In the genomic region with DNA sequence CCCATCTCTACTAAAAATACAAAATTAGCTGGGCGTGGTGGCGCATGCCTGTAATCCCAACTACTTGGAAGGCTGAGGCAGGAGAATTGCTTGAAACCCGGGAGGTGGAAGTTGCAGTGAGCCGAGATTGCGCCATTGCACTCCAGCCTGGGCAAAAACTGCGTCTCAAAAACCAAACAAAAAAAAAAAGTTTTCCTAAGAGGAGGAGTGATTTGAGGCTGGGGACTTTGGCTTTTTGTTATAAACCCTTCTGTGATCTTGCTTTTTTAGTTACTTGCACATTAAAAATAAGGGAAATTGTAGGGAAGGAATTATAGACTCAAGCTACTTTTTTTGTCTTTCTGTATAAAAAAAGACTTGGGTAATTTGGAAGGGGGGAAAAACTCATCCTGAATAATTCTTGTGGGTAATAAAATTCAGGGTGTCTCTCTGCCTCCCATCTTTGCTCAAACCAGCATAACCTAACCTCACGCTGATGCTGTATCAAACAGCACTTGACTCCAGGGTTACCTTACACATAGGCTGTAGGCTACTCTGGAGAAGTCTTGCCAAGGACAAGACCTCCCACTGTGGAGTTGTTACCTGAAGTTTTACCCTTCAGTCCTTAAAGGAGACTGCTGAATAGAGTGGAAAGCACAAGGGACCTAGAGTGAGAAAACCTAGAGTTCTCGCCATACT, we compare ENCODE assay signal across 1 cellular context.
A peak's percentile ranks its signal among the peaks of the same experiment; 100 is the strongest.
TF ChIP-seq lines count a peak whose summit lies in the region.

No MANE protein-coding gene starts in this region.

TF ChIP-seq in HepG2, 621 proteins besides CTCF, POLR2A, EP300 and RAD21:
- TF ChIP-seq MEF2D (CRISPR knock-in tag; IDR thresholded peaks at IDR 0.05) = peak; percentile 32; the same call in 1 of the 2 replicates
- no peak for TF ChIP-seq MAZ (IDR thresholded peaks at IDR 0.05; ENCODE audit: borderline replicate concordance, low read depth, low read length)
- TF ChIP-seq MAZ (CRISPR knock-in tag; IDR thresholded peaks at IDR 0.05; ENCODE audit: low read depth) = peak; percentile 40; the same call in 1 of the 2 replicates
- 0 out of 2 replicates have a peak, but pooled peaks have one; percentile 15 for TF ChIP-seq GTF3A (CRISPR knock-in tag; conservative IDR thresholded peaks at IDR 0.05)
- TF ChIP-seq THYN1 (CRISPR knock-in tag; IDR thresholded peaks at IDR 0.05; ENCODE audit: borderline replicate concordance, low read depth) = peak; percentile 32; the same call in 1 of the 2 replicates
- TF ChIP-seq ZSCAN25 (CRISPR knock-in tag; IDR thresholded peaks at IDR 0.05) = peak; percentile 11; the same call in 1 of the 2 replicates
- TF ChIP-seq ZNF496 (CRISPR knock-in tag; IDR thresholded peaks at IDR 0.05; ENCODE audit: insufficient replicate concordance) = no peak
- TF ChIP-seq TOE1 (CRISPR knock-in tag; IDR thresholded peaks at IDR 0.05) = no peak; the same call in 1 of the 2 replicates
- no peak for TF ChIP-seq CBX2 (IDR thresholded peaks at IDR 0.05; ENCODE audit: low read depth, low read length)
- peak; percentile 69; the same call in 1 of the 2 replicates for TF ChIP-seq CBX2 (CRISPR knock-in tag; IDR thresholded peaks at IDR 0.05; ENCODE audit: low read depth)
- TF ChIP-seq SMYD3 (CRISPR knock-in tag; IDR thresholded peaks at IDR 0.05) = 0 out of 2 replicates have a peak, but pooled peaks have one; percentile 54
- TF ChIP-seq CREM (IDR thresholded peaks at IDR 0.05) = 0 out of 2 replicates have a peak, but pooled peaks have one; percentile 15
- no peak for TF ChIP-seq CREM (CRISPR knock-in tag; IDR thresholded peaks at IDR 0.05)
- 0 out of 2 replicates have a peak, but pooled peaks have one; percentile 6 for TF ChIP-seq FOSL2 (CRISPR knock-in tag; IDR thresholded peaks at IDR 0.05)
- TF ChIP-seq MZF1 (CRISPR knock-in tag; IDR thresholded peaks at IDR 0.05; ENCODE audit: borderline replicate concordance) = no peak
- TF ChIP-seq YEATS4 (CRISPR knock-in tag; IDR thresholded peaks at IDR 0.05; ENCODE audit: borderline replicate concordance) = peak; percentile 33; the same call in 1 of the 2 replicates
- no peak for TF ChIP-seq TCF12 (IDR thresholded peaks at IDR 0.05)
- 0 out of 2 replicates have a peak, but pooled peaks have one; percentile 32 for TF ChIP-seq TCF12 (CRISPR knock-in tag; IDR thresholded peaks at IDR 0.05)
- TF ChIP-seq, protein P1, sequence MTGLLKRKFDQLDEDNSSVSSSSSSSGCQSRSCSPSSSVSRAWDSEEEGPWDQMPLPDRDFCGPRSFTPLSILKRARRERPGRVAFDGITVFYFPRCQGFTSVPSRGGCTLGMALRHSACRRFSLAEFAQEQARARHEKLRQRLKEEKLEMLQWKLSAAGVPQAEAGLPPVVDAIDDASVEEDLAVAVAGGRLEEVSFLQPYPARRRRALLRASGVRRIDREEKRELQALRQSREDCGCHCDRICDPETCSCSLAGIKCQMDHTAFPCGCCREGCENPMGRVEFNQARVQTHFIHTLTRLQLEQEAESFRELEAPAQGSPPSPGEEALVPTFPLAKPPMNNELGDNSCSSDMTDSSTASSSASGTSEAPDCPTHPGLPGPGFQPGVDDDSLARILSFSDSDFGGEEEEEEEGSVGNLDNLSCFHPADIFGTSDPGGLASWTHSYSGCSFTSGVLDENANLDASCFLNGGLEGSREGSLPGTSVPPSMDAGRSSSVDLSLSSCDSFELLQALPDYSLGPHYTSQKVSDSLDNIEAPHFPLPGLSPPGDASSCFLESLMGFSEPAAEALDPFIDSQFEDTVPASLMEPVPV (CRISPR knock-in tag; IDR thresholded peaks at IDR 0.05) = peak; percentile 70; the same call in 1 of the 2 replicates
- TF ChIP-seq, protein P2, sequence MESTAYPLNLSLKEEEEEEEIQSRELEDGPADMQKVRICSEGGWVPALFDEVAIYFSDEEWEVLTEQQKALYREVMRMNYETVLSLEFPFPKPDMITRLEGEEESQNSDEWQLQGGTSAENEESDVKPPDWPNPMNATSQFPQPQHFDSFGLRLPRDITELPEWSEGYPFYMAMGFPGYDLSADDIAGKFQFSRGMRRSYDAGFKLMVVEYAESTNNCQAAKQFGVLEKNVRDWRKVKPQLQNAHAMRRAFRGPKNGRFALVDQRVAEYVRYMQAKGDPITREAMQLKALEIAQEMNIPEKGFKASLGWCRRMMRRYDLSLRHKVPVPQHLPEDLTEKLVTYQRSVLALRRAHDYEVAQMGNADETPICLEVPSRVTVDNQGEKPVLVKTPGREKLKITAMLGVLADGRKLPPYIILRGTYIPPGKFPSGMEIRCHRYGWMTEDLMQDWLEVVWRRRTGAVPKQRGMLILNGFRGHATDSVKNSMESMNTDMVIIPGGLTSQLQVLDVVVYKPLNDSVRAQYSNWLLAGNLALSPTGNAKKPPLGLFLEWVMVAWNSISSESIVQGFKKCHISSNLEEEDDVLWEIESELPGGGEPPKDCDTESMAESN (CRISPR knock-in tag; conservative IDR thresholded peaks at IDR 0.05) = 0 out of 2 replicates have a peak, but pooled peaks have one; percentile 37
- no peak for TF ChIP-seq LCORL (IDR thresholded peaks at IDR 0.05)
- TF ChIP-seq LCORL (CRISPR knock-in tag; IDR thresholded peaks at IDR 0.05) = no peak
- no peak for TF ChIP-seq ZNF296 (CRISPR knock-in tag; conservative IDR thresholded peaks at IDR 0.05)
- no peak for TF ChIP-seq MEIS1 (CRISPR knock-in tag; IDR thresholded peaks at IDR 0.05; ENCODE audit: borderline replicate concordance)
- TF ChIP-seq, protein P3, sequence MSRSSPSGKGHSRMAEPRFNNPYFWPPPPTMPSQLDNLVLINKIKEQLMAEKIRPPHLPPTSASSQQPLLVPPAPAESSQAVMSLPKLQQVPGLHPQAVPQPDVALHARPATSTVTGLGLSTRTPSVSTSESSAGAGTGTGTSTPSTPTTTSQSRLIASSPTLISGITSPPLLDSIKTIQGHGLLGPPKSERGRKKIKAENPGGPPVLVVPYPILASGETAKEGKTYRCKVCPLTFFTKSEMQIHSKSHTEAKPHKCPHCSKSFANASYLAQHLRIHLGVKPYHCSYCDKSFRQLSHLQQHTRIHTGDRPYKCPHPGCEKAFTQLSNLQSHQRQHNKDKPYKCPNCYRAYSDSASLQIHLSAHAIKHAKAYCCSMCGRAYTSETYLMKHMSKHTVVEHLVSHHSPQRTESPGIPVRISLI (CRISPR knock-in tag; IDR thresholded peaks at IDR 0.05; ENCODE audit: borderline replicate concordance) = peak; percentile 74; the same call in 1 of the 2 replicates
- 0 out of 2 replicates have a peak, but pooled peaks have one; percentile 26 for TF ChIP-seq CHCHD3 (CRISPR knock-in tag; IDR thresholded peaks at IDR 0.05)
- TF ChIP-seq TARDBP (CRISPR knock-in tag; IDR thresholded peaks at IDR 0.05) = 0 out of 2 replicates have a peak, but pooled peaks have one; percentile 22
- TF ChIP-seq HNF4A (CRISPR knock-in tag; IDR thresholded peaks at IDR 0.05) = 0 out of 2 replicates have a peak, but pooled peaks have one; percentile 14
- 0 out of 2 replicates have a peak, but pooled peaks have one; percentile 51 for TF ChIP-seq ELF4 (CRISPR knock-in tag; IDR thresholded peaks at IDR 0.05; ENCODE audit: borderline replicate concordance)
- TF ChIP-seq, protein P4, sequence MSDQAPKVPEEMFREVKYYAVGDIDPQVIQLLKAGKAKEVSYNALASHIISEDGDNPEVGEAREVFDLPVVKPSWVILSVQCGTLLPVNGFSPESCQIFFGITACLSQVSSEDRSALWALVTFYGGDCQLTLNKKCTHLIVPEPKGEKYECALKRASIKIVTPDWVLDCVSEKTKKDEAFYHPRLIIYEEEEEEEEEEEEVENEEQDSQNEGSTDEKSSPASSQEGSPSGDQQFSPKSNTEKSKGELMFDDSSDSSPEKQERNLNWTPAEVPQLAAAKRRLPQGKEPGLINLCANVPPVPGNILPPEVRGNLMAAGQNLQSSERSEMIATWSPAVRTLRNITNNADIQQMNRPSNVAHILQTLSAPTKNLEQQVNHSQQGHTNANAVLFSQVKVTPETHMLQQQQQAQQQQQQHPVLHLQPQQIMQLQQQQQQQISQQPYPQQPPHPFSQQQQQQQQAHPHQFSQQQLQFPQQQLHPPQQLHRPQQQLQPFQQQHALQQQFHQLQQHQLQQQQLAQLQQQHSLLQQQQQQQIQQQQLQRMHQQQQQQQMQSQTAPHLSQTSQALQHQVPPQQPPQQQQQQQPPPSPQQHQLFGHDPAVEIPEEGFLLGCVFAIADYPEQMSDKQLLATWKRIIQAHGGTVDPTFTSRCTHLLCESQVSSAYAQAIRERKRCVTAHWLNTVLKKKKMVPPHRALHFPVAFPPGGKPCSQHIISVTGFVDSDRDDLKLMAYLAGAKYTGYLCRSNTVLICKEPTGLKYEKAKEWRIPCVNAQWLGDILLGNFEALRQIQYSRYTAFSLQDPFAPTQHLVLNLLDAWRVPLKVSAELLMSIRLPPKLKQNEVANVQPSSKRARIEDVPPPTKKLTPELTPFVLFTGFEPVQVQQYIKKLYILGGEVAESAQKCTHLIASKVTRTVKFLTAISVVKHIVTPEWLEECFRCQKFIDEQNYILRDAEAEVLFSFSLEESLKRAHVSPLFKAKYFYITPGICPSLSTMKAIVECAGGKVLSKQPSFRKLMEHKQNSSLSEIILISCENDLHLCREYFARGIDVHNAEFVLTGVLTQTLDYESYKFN (CRISPR knock-in tag; conservative IDR thresholded peaks at IDR 0.05) = 0 out of 2 replicates have a peak, but pooled peaks have one; percentile 2
- no peak for TF ChIP-seq HCFC1 (IDR thresholded peaks at IDR 0.05; ENCODE audit: low read depth, low read length)
- TF ChIP-seq CEBPG (CRISPR knock-in tag; IDR thresholded peaks at IDR 0.05) = peak; percentile 79
- TF ChIP-seq SMARCC2 (IDR thresholded peaks at IDR 0.05) = peak; percentile 57; the same call in 1 of the 2 replicates
- peak; percentile 82 for TF ChIP-seq ARID2 (CRISPR knock-in tag; IDR thresholded peaks at IDR 0.05; ENCODE audit: borderline replicate concordance)
- 0 out of 2 replicates have a peak, but pooled peaks have one; percentile 5 for TF ChIP-seq NFE2L2 (IDR thresholded peaks at IDR 0.05; ENCODE audit: low read length)
- TF ChIP-seq ZBTB38 (CRISPR knock-in tag; IDR thresholded peaks at IDR 0.05) = 0 out of 2 replicates have a peak, but pooled peaks have one; percentile 32
- 0 out of 2 replicates have a peak, but pooled peaks have one; percentile 9 for TF ChIP-seq DPF2 (CRISPR knock-in tag; IDR thresholded peaks at IDR 0.05; ENCODE audit: borderline replicate concordance, low read depth)
- peak; percentile 67 for TF ChIP-seq CEBPB (IDR thresholded peaks at IDR 0.05; ENCODE audit: borderline replicate concordance, low read depth, low read length)
- TF ChIP-seq TEAD3 (CRISPR knock-in tag; optimal IDR thresholded peaks at IDR 0.05; ENCODE audit: borderline replicate concordance) = peak; percentile 22
- TF ChIP-seq, protein P5, sequence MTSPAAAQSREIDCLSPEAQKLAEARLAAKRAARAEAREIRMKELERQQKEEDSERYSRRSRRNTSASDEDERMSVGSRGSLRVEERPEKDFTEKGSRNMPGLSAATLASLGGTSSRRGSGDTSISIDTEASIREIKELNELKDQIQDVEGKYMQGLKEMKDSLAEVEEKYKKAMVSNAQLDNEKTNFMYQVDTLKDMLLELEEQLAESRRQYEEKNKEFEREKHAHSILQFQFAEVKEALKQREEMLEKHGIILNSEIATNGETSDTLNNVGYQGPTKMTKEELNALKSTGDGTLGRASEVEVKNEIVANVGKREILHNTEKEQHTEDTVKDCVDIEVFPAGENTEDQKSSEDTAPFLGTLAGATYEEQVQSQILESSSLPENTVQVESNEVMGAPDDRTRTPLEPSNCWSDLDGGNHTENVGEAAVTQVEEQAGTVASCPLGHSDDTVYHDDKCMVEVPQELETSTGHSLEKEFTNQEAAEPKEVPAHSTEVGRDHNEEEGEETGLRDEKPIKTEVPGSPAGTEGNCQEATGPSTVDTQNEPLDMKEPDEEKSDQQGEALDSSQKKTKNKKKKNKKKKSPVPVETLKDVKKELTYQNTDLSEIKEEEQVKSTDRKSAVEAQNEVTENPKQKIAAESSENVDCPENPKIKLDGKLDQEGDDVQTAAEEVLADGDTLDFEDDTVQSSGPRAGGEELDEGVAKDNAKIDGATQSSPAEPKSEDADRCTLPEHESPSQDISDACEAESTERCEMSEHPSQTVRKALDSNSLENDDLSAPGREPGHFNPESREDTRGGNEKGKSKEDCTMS (CRISPR knock-in tag; conservative IDR thresholded peaks at IDR 0.05) = no peak
- TF ChIP-seq BCL6 (CRISPR knock-in tag; IDR thresholded peaks at IDR 0.05) = peak; percentile 19; the same call in 1 of the 2 replicates
- no peak for TF ChIP-seq ZNF747 (CRISPR knock-in tag; IDR thresholded peaks at IDR 0.05; ENCODE audit: borderline replicate concordance)
- TF ChIP-seq KDM3A (CRISPR knock-in tag; IDR thresholded peaks at IDR 0.05; ENCODE audit: low read depth) = 0 out of 2 replicates have a peak, but pooled peaks have one; percentile 35
- TF ChIP-seq EHMT2 (IDR thresholded peaks at IDR 0.05; ENCODE audit: borderline replicate concordance, low read depth, low read length) = 0 out of 2 replicates have a peak, but pooled peaks have one; percentile 54
